8 cellular contexts compared by ENCODE assay signal in the genomic region with DNA sequence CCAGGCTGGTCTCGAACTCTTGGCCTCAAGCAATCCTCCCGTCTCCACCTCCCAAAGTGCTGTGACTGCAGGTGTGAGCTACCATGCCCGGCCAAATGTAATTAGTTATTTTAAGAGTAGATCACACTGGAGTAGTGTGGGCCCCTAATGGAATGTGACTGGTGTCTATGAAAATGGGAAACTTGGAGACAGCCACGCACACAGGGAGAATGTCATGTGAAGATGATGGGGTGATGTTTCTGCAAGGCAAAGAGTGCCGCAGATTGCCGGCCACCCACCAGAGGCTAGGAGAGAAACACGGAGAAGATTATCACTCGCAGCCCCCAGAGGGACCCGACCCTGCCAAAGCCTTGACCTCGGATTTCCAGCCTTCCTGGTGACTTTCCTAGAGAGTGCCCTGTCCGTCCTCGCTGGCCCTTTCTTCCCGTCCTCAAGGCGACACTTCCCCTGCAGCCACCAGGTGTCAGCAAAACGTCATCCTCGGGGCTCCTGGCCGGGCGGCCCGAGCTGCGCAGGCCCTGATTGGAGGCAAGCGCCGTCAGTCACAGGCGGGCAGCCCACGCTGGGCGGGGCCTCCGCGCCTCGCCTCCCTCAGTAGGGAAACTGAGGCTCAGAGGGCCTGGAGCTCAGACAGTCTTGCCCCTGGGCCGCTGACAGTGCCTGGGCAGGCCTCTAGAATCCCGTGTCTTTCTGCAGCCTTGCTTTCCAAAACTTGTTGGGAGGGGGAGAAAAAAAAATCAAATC. TPM values are rescaled to one million over a fixed set of nuclear protein-coding genes. Genes with fewer than 3 reads are reported as not detected.
DNase-seq lines count a peak whose midpoint lies in the region; ATAC-seq and TF ChIP-seq lines count a peak whose summit lies in the region.

No MANE protein-coding gene starts in this region.

- H3K27ac ChIP-seq in foreskin keratinocyte (no peak overlapping the region), transverse colon (no peak overlapping the region)

- peak; percentile 89 for ATAC-seq in foreskin keratinocyte

- 11 to 39% methylated on average over 5 to 29 of the region's 30 CpGs for WGBS in transverse colon (ENCODE audit: low coverage in 1 of 2), 2 donors

- in situ Hi-C loops in KBM-7 (cut with MboI; ENCODE audit: low pct_unique_long_range_greater_than_20kb, low sequenced_read_pairs), result no loop called here
- in situ Hi-C loops in transverse colon (cut with MboI; ENCODE audit: low pct_ligation_motif_present in 1 of 4, low pct_unique_long_range_greater_than_20kb in 1 of 4, low sequenced_read_pairs in 3 of 4), result no loop called here

- DNase-seq in KBM-7, result peak; percentile 62
- DNase-seq in RKO (ENCODE audit: low spot score), result peak; percentile 81
- DNase-seq in activated T-helper 9 cell treated with anti-CD3 and anti-CD28 coated beads, Interleukin-2, amount 50 U/mL, for 16 hours (ENCODE audit: low read depth), result peak; percentile 18
- DNase-seq in foreskin keratinocyte, result peak; percentile 17 to 50
- peak; percentile 29 for DNase-seq in occipital lobe (lab: John Stamatoyannopoulos, UW)
- DNase-seq in transverse colon, result peak; percentile 78
- no peak for DNase-seq in middle frontal gyrus (ENCODE audit: extremely low spot score, low spot score)

- no peak for TF ChIP-seq EP300 in transverse colon (IDR thresholded peaks at IDR 0.05; ENCODE audit: low read depth)

- intact Hi-C loops in transverse colon (cut with DNase I; ENCODE audit: low total_unique reads), result no loop called here

- H3K27me3 ChIP-seq in foreskin keratinocyte (peaks cover 8% of the 10 kb centered on the region), transverse colon (peaks cover 42% of the 10 kb centered on the region)

- H3K4me3 ChIP-seq in transverse colon, result no peak overlapping the region

- H3K36me3 ChIP-seq in transverse colon, result no peaks in the 10 kb centered on the region

- H3K9me3 ChIP-seq in transverse colon, result no peaks in the 10 kb centered on the region

- H3K4me1 ChIP-seq in foreskin keratinocyte (no peaks in the 10 kb centered on the region), transverse colon (no peaks in the 10 kb centered on the region)

- TF ChIP-seq CTCF in GM12873 (IDR thresholded peaks at IDR 0.05; ENCODE audit: insufficient read depth, low read depth, low read length, missing control alignments) (peak; percentile 82), foreskin keratinocyte (conservative IDR thresholded peaks at IDR 0.05) (peak; percentile 92), transverse colon (IDR thresholded peaks at IDR 0.05) (peak; percentile 44 to 76 (median 56))

- TF ChIP-seq POLR2A in transverse colon (IDR thresholded peaks at IDR 0.05), result no peak

RNA-seq across cellular contexts. Expression of a gene that starts 16.3 kb away (rescaled TPM):
- total RNA-seq in foreskin keratinocyte (not detected in 2 replicates), occipital lobe (not detected), transverse colon (1 to 10 TPM in 1 of 4 donors, not detected in 3; 2.2 TPM)
- polyA plus RNA-seq in foreskin keratinocyte, result 0.06 TPM in 1 of 2 replicates, not detected in the other

RNA-seq across cellular contexts. Expression of a gene that starts 36.1 kb away (rescaled TPM):
- total RNA-seq in foreskin keratinocyte, result not detected in 2 replicates
- polyA plus RNA-seq in foreskin keratinocyte, result 0.30 and 0.31 TPM in 2 replicates
- not detected for total RNA-seq in occipital lobe
- 1 to 10 TPM in 1 of 4 donors, not detected in 3; 1.2 TPM for total RNA-seq in transverse colon
